Comparison of ENCODE assay signal across 1 cellular context in the genomic region with DNA sequence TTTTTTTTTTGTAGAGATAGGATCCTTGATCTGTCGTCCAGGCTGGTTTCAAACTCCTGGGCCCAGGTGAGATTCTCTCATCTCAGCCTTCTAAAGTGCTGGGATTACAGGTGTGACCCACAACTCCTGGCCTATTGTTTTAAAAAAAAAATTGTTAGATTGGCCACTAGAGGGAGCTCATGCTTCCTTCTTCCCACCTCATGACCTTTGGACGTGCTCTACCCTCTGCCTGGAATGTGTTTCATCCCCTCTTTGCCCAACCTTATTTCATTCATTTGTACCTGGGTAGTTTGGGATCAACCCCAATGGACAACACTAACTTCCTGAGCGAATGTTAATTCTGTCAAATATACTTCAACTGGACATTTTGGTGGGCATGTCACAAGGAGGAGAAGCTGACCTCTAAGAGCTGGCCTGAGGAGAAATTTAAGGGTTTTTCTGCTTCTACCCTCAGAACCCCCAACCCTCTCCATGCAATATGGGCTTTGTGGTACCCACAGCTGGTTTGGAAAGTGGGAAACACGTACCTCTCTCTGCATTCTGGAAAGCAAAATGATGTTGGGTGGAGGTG.
TF ChIP-seq lines count a peak whose summit lies in the region.

No MANE protein-coding gene starts in this region.

TF ChIP-seq in K562, 482 proteins besides CTCF, POLR2A, EP300 and RAD21 (continued from another document):
- TF ChIP-seq, protein P1, sequence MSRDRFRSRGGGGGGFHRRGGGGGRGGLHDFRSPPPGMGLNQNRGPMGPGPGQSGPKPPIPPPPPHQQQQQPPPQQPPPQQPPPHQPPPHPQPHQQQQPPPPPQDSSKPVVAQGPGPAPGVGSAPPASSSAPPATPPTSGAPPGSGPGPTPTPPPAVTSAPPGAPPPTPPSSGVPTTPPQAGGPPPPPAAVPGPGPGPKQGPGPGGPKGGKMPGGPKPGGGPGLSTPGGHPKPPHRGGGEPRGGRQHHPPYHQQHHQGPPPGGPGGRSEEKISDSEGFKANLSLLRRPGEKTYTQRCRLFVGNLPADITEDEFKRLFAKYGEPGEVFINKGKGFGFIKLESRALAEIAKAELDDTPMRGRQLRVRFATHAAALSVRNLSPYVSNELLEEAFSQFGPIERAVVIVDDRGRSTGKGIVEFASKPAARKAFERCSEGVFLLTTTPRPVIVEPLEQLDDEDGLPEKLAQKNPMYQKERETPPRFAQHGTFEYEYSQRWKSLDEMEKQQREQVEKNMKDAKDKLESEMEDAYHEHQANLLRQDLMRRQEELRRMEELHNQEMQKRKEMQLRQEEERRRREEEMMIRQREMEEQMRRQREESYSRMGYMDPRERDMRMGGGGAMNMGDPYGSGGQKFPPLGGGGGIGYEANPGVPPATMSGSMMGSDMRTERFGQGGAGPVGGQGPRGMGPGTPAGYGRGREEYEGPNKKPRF (IDR thresholded peaks at IDR 0.05; ENCODE audit: low read depth, low read length): no peak
